12 cellular contexts compared by ENCODE assay signal in genomic region chr15:89429986-89430385, GRCh38.
DNase-seq lines count a peak whose midpoint lies in the region; ATAC-seq, FAIRE-seq and TF ChIP-seq lines count a peak whose summit lies in the region.
"Had no signal": no experiment of that assay in that cellular context is flagged by ENCODE, and none has a peak within 500 bp of the region (broad histone marks: within the 10 kb centered on the region; RNA-seq: fewer than 3 reads in every experiment).

No MANE protein-coding gene starts in this region.

- no peak for DNase-seq in activated naive CD8-positive, alpha-beta T cell treated with anti-CD3 and anti-CD28 coated beads, Interleukin-2, amount 50 U/mL, for 24 hours
- DNase-seq in activated naive CD8-positive, alpha-beta T cell treated with anti-CD3 and anti-CD28 coated beads for 36 hours: no peak
- DNase-seq in NCI-H69 (lab: John Stamatoyannopoulos, UW) (peak; percentile 47), H1 (ENCODE audit: low read depth in 1 of 2, low spot score in 2 of 2) (no peak), thoracic aorta (ENCODE audit: low spot score) (no peak), NCI-H748 (lab: John Stamatoyannopoulos, UW; ENCODE audit: unreplicated experiment) (no peak)

- H2BK12ac ChIP-seq in H1 (ENCODE audit: low read depth, low read length): no peak overlapping the region

- no peak overlapping the region for H2BK120ac ChIP-seq in H1 (replicated peaks; ENCODE audit: low read depth, low read length)

- POLR2A ChIA-PET in H1 (lab: Charles Lee; ENCODE audit: partially characterized antibody): interaction anchor here (2.0 kb wide), 1 partner anchor 13 kb away, joined by 5 read pairs; no protein-coding TSS in a partner anchor

- peak overlapping the region in 1 of 4 experiments; percentile 54; a peak in 2 of 8 replicates for H3K4me3 ChIP-seq in H1 (ENCODE audit: extremely low read depth in 1 of 4, insufficient read depth in 2 of 4, low read depth in 3 of 4, low read length in 4 of 4)
- peak overlapping the region; percentile 73 for H3K4me3 ChIP-seq in thoracic aorta

- FAIRE-seq in H1 (lab: Jason Lieb, UNC): no peak

- H3K4me2 ChIP-seq in H1 (ENCODE audit: insufficient read depth in 1 of 2, low read depth in 2 of 2, low read length in 2 of 2): peak overlapping the region; percentile 4 to 93; a peak in 2 of 4 replicates

- H3K4me1 Mint-ChIP-seq in activated naive CD8-positive, alpha-beta T cell treated with anti-CD3 and anti-CD28 coated beads, Interleukin-2, amount 50 U/mL, for 24 hours: peaks cover 6% of the 10 kb centered on the region
- H3K4me1 Mint-ChIP-seq in activated naive CD8-positive, alpha-beta T cell treated with anti-CD3 and anti-CD28 coated beads for 36 hours: peaks cover 6% of the 10 kb centered on the region

- H3K18ac ChIP-seq in H1 (ENCODE audit: extremely low read depth, low read length): no peak overlapping the region

- no peak overlapping the region for H4K8ac ChIP-seq in H1 (ENCODE audit: extremely low read depth, insufficient read depth, low read length)

- peaks cover 2% of the 10 kb centered on the region; the same call in 1 of the 2 replicates for H3K23me2 ChIP-seq in H1 (ENCODE audit: low read depth, low read length)

- no peak for TF ChIP-seq RAD21 in H1 (IDR thresholded peaks at IDR 0.05 in 1 of 2, conservative IDR thresholded peaks at IDR 0.05 in 1 of 2; ENCODE audit: low read depth in 2 of 2, low read length in 2 of 2)

- H3K27ac ChIP-seq in H1 (ENCODE audit: low read depth, low read length) (no peak overlapping the region), thoracic aorta (no peak overlapping the region)
- H3K27ac ChIP-seq: gastrocnemius medialis, GM23248, transverse colon had no signal

- 68% methylated on average over 2 of the region's 2 CpGs; no CpG with 5 or more reads in 1 of the 2 experiments for WGBS in H1 (ENCODE audit: extremely low coverage in 1 of 2, insufficient coverage in 1 of 2, insufficient read length in 1 of 2, insufficient replicate concordance in 2 of 2, low coverage in 1 of 2, low lambda C conversion rate in 2 of 2, missing lambda C conversion rate in 1 of 2), 2 experiments

- H3K23ac ChIP-seq in H1 (ENCODE audit: insufficient read length): no peak overlapping the region

- H3K4me3 Mint-ChIP-seq in activated naive CD8-positive, alpha-beta T cell treated with anti-CD3 and anti-CD28 coated beads, Interleukin-2, amount 50 U/mL, for 24 hours: peak overlapping the region; percentile 74
- H3K4me3 Mint-ChIP-seq in activated naive CD8-positive, alpha-beta T cell treated with anti-CD3 and anti-CD28 coated beads for 36 hours: no peak overlapping the region

- H3K27me3 ChIP-seq in H1 (replicated peaks in 1 of 4; ENCODE audit: control insufficient read depth in 3 of 4, extremely low read depth in 1 of 4, insufficient read depth in 3 of 4, low read length in 3 of 4): peaks cover 0 to 22% (median 13%) of the 10 kb centered on the region in 4 experiments; a peak in 6 of 7 replicates
- peaks cover 6% of the 10 kb centered on the region for H3K27me3 ChIP-seq in thoracic aorta (replicated peaks; ENCODE audit: insufficient read depth)
- H3K27me3 ChIP-seq: gastrocnemius medialis had no signal

- TF ChIP-seq EP300 in H1 (IDR thresholded peaks at IDR 0.05; ENCODE audit: borderline replicate concordance in 1 of 2, low read depth in 2 of 2, low read length in 2 of 2): no peak

- no peaks in the 10 kb centered on the region for H3K79me2 ChIP-seq in H1 (ENCODE audit: control insufficient read depth in 1 of 2, insufficient read depth in 2 of 2, low read length in 2 of 2)

- H3K36me3 ChIP-seq in H1 (ENCODE audit: control insufficient read depth in 2 of 4, insufficient read depth in 4 of 4, low read length in 3 of 4) (no peaks in the 10 kb centered on the region), thoracic aorta (no peaks in the 10 kb centered on the region)
- H3K36me3 ChIP-seq: gastrocnemius medialis, transverse colon had no signal

- peaks cover 25% of the 10 kb centered on the region for H3K27me3 Mint-ChIP-seq in activated naive CD8-positive, alpha-beta T cell treated with anti-CD3 and anti-CD28 coated beads, Interleukin-2, amount 50 U/mL, for 24 hours
- peaks cover 36% of the 10 kb centered on the region for H3K27me3 Mint-ChIP-seq in activated naive CD8-positive, alpha-beta T cell treated with anti-CD3 and anti-CD28 coated beads for 36 hours

- no peak overlapping the region for H3K4ac ChIP-seq in H1 (replicated peaks; ENCODE audit: insufficient read length, low read depth, low read length)

- CTCF ChIA-PET in H1 (lab: Charles Lee; ENCODE audit: partially characterized antibody): interaction anchor here (0.6 to 17.4 kb wide), 37 partner anchors 8 to 256 kb away, joined by 3 to 385 read pairs (median 4); no protein-coding TSS in a partner anchor

- no peak for TF ChIP-seq CTCF in H1 (IDR thresholded peaks at IDR 0.05; ENCODE audit: control extremely low read depth in 1 of 3, insufficient read depth in 1 of 3, low read depth in 1 of 3, low read length in 3 of 3)
- TF ChIP-seq CTCF in thoracic aorta (IDR thresholded peaks at IDR 0.05): no peak

- no peaks in the 10 kb centered on the region for H3K79me1 ChIP-seq in H1 (ENCODE audit: low read depth, low read length)

- no peaks in the 10 kb centered on the region for H3K9me3 Mint-ChIP-seq in activated naive CD8-positive, alpha-beta T cell treated with anti-CD3 and anti-CD28 coated beads, Interleukin-2, amount 50 U/mL, for 24 hours
- no peaks in the 10 kb centered on the region for H3K9me3 Mint-ChIP-seq in activated naive CD8-positive, alpha-beta T cell treated with anti-CD3 and anti-CD28 coated beads for 36 hours
- H3K9me3 Mint-ChIP-seq: activated naive CD8-positive, alpha-beta T cell treated with anti-CD3 and anti-CD28 coated beads, Interleukin-2, amount 10 ng/mL, durations not matched to agents 7 days and 5 days had no signal

- ATAC-seq in activated naive CD8-positive, alpha-beta T cell treated with anti-CD3 and anti-CD28 coated beads, Interleukin-2, amount 50 U/mL, for 24 hours: no peak
- ATAC-seq in thoracic aorta (ENCODE audit: insufficient number of reproducible peaks, low FRiP score, low read depth) (no peak), GM21360 (IDR thresholded peaks at IDR 0.05; ENCODE audit: unreplicated experiment) (no peak), HG02798 (IDR thresholded peaks at IDR 0.05; ENCODE audit: poor library complexity, unreplicated experiment) (no peak)

- no peak overlapping the region for H2BK20ac ChIP-seq in H1 (ENCODE audit: low read length)

- no peak overlapping the region for H2BK5ac ChIP-seq in H1 (ENCODE audit: low read depth, low read length)

- no peak for TF ChIP-seq POLR2A in H1 (IDR thresholded peaks at IDR 0.05; ENCODE audit: control extremely low read depth in 1 of 2, low read depth in 2 of 2, low read length in 2 of 2)

- no peaks in the 10 kb centered on the region for H3K36me3 Mint-ChIP-seq in activated naive CD8-positive, alpha-beta T cell treated with anti-CD3 and anti-CD28 coated beads, Interleukin-2, amount 50 U/mL, for 24 hours (ENCODE audit: low read depth)
- H3K36me3 Mint-ChIP-seq in activated naive CD8-positive, alpha-beta T cell treated with anti-CD3 and anti-CD28 coated beads for 36 hours: no peaks in the 10 kb centered on the region
- H3K36me3 Mint-ChIP-seq: activated naive CD8-positive, alpha-beta T cell treated with anti-CD3 and anti-CD28 coated beads, Interleukin-2, amount 10 ng/mL, durations not matched to agents 7 days and 5 days had no signal

- H2AK5ac ChIP-seq in H1 (ENCODE audit: low read depth, low read length): no peak overlapping the region

- no peak overlapping the region for H3K27ac Mint-ChIP-seq in activated naive CD8-positive, alpha-beta T cell treated with anti-CD3 and anti-CD28 coated beads, Interleukin-2, amount 50 U/mL, for 24 hours
- no peak overlapping the region for H3K27ac Mint-ChIP-seq in activated naive CD8-positive, alpha-beta T cell treated with anti-CD3 and anti-CD28 coated beads for 36 hours
- H3K27ac Mint-ChIP-seq: activated naive CD8-positive, alpha-beta T cell treated with anti-CD3 and anti-CD28 coated beads, Interleukin-2, amount 10 ng/mL, durations not matched to agents 7 days and 5 days had no signal

- no peak overlapping the region for H4K5ac ChIP-seq in H1 (ENCODE audit: insufficient read length, low read depth, low read length)

- H3K56ac ChIP-seq in H1 (replicated peaks; ENCODE audit: insufficient read length, low read depth, low read length): no peak overlapping the region

- H3K4me1 ChIP-seq in H1 (replicated peaks in 1 of 4; ENCODE audit: control insufficient read depth in 3 of 4, insufficient read depth in 4 of 4, low read length in 3 of 4) (peaks cover 0 to 6% (median 2%) of the 10 kb centered on the region in 4 experiments; a peak in 2 of 7 replicates), thoracic aorta (ENCODE audit: control insufficient read depth in 1 of 2, low read depth in 2 of 2) (peaks cover 0 to 3% of the 10 kb centered on the region in 2 donors)

- H4K91ac ChIP-seq in H1 (replicated peaks; ENCODE audit: insufficient read length, low read length): no peak overlapping the region

- H2BK15ac ChIP-seq in H1 (ENCODE audit: low read length): no peak overlapping the region

- H3K9me3 ChIP-seq in H1 (ENCODE audit: insufficient read depth in 2 of 2, low read depth in 1 of 2, low read length in 1 of 2) (no peaks in the 10 kb centered on the region), thoracic aorta (no peaks in the 10 kb centered on the region)
- H3K9me3 ChIP-seq: gastrocnemius medialis, transverse colon had no signal

- no peak overlapping the region for H3K14ac ChIP-seq in H1 (ENCODE audit: insufficient read length)

- H3K9ac ChIP-seq in H1 (replicated peaks in 1 of 4; ENCODE audit: extremely low read depth in 1 of 4, low read depth in 3 of 4, low read length in 3 of 4): no peak overlapping the region

- no peak overlapping the region for H2AFZ ChIP-seq in H1 (ENCODE audit: low read length)

- H4K20me1 ChIP-seq in H1 (replicated peaks in 1 of 2; ENCODE audit: control insufficient read depth in 1 of 2, insufficient read depth in 2 of 2, low read length in 2 of 2): no peaks in the 10 kb centered on the region

TF ChIP-seq in H1, 55 proteins besides CTCF, POLR2A, EP300 and RAD21:
- TF ChIP-seq POU5F1 (IDR thresholded peaks at IDR 0.05; ENCODE audit: low read depth, low read length): no peak
- no peak for TF ChIP-seq CBX8 (IDR thresholded peaks at IDR 0.05; ENCODE audit: borderline replicate concordance, low read depth, low read length)
- TF ChIP-seq TAF7 (optimal IDR thresholded peaks at IDR 0.05; ENCODE audit: borderline replicate concordance, low read depth, low read length): no peak
- no peak for TF ChIP-seq RNF2 (IDR thresholded peaks at IDR 0.05; ENCODE audit: borderline replicate concordance, low read depth, low read length, missing control alignments, poor library complexity, severe bottlenecking)
